In the genomic region with DNA sequence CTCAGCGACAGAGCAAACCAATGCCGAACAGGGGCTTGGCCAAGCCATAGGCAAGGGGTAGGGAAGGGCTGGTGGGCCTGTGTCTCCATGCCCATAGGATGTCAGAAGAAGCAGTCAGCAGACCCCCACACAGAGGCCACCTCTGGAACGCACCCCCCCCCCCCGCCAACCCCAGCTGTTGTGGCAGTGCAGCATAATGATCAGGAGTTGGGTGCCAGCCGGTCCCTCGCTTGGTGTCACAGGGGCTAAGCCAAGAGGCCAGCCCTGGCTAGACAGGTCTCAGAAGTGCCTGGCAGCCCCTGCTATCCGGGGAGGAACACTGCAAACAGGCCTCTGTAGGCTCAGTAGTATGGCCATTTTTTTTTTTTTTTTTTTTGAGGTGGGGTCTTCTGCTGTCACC, we compare ENCODE assay signal across 1 cellular context.
TF ChIP-seq lines count a peak whose summit lies in the region.

No MANE protein-coding gene starts in this region.

TF ChIP-seq in HepG2, 621 proteins besides CTCF, POLR2A, EP300 and RAD21:
- TF ChIP-seq XRCC5 (optimal IDR thresholded peaks at IDR 0.05; ENCODE audit: low read length): no peak
- TF ChIP-seq ZSCAN22 (CRISPR knock-in tag; IDR thresholded peaks at IDR 0.05): no peak
- TF ChIP-seq ZNF251 (CRISPR knock-in tag; IDR thresholded peaks at IDR 0.05): no peak
- no peak for TF ChIP-seq MIER3 (CRISPR knock-in tag; IDR thresholded peaks at IDR 0.05; ENCODE audit: borderline replicate concordance)
- TF ChIP-seq SNAPC2 (CRISPR knock-in tag; IDR thresholded peaks at IDR 0.05): no peak
- TF ChIP-seq GRHL1 (CRISPR knock-in tag; conservative IDR thresholded peaks at IDR 0.05): no peak
- TF ChIP-seq BRCA1 (CRISPR knock-in tag; IDR thresholded peaks at IDR 0.05): no peak
- TF ChIP-seq ZSCAN5A (CRISPR knock-in tag; IDR thresholded peaks at IDR 0.05; ENCODE audit: borderline replicate concordance): no peak
- no peak for TF ChIP-seq ATF7-NPFF (CRISPR knock-in tag; IDR thresholded peaks at IDR 0.05; ENCODE audit: low read depth)
- no peak for TF ChIP-seq KDM3A (CRISPR knock-in tag; IDR thresholded peaks at IDR 0.05; ENCODE audit: low read depth)
- TF ChIP-seq NCOR1 (IDR thresholded peaks at IDR 0.05; ENCODE audit: borderline replicate concordance, low read length): no peak
- no peak for TF ChIP-seq ZNF460 (CRISPR knock-in tag; IDR thresholded peaks at IDR 0.05; ENCODE audit: borderline replicate concordance)
- no peak for TF ChIP-seq RFX3 (CRISPR knock-in tag; IDR thresholded peaks at IDR 0.05)
- TF ChIP-seq TERF1 (CRISPR knock-in tag; IDR thresholded peaks at IDR 0.05): no peak
- TF ChIP-seq ZBTB49 (CRISPR knock-in tag; IDR thresholded peaks at IDR 0.05; ENCODE audit: borderline replicate concordance): no peak
- TF ChIP-seq, protein P1, sequence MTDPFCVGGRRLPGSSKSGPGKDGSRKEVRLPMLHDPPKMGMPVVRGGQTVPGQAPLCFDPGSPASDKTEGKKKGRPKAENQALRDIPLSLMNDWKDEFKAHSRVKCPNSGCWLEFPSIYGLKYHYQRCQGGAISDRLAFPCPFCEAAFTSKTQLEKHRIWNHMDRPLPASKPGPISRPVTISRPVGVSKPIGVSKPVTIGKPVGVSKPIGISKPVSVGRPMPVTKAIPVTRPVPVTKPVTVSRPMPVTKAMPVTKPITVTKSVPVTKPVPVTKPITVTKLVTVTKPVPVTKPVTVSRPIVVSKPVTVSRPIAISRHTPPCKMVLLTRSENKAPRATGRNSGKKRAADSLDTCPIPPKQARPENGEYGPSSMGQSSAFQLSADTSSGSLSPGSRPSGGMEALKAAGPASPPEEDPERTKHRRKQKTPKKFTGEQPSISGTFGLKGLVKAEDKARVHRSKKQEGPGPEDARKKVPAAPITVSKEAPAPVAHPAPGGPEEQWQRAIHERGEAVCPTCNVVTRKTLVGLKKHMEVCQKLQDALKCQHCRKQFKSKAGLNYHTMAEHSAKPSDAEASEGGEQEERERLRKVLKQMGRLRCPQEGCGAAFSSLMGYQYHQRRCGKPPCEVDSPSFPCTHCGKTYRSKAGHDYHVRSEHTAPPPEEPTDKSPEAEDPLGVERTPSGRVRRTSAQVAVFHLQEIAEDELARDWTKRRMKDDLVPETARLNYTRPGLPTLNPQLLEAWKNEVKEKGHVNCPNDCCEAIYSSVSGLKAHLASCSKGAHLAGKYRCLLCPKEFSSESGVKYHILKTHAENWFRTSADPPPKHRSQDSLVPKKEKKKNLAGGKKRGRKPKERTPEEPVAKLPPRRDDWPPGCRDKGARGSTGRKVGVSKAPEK (CRISPR knock-in tag; IDR thresholded peaks at IDR 0.05; ENCODE audit: borderline replicate concordance): no peak
